In genomic region chr11:121226415-121227263, GRCh38 we compare ENCODE assay signal across 31 cellular contexts.
DNase-seq lines count a peak whose midpoint lies in the region; ATAC-seq and TF ChIP-seq lines count a peak whose summit lies in the region.
"Had no signal": no experiment of that assay in that cellular context is flagged by ENCODE, and none has a peak within 500 bp of the region (broad histone marks: within the 10 kb centered on the region; RNA-seq: fewer than 3 reads in every experiment).

No MANE protein-coding gene starts in this region.

- H3K9me3 ChIP-seq in mammary epithelial cell (replicated peaks; ENCODE audit: insufficient read depth, low read length) (no peaks in the 10 kb centered on the region), Karpas-422 (ENCODE audit: low read length) (no peaks in the 10 kb centered on the region), colonic mucosa (no peaks in the 10 kb centered on the region)
- H3K9me3 ChIP-seq: MG63, neutrophil, sigmoid colon, testis had no signal

- dilution Hi-C loops in mammary epithelial cell (cut with HindIII; ENCODE audit: low sequenced_read_pairs): no loop called here

- H3K4me1 ChIP-seq in mammary epithelial cell (ENCODE audit: insufficient read depth, low read length) (no peaks in the 10 kb centered on the region), Karpas-422 (ENCODE audit: low read length) (no peaks in the 10 kb centered on the region), colonic mucosa (no peaks in the 10 kb centered on the region)
- H3K4me1 ChIP-seq: gastroesophageal sphincter, sigmoid colon had no signal

- no peak for TF ChIP-seq CTCF in mammary epithelial cell (conservative IDR thresholded peaks at IDR 0.05 in 1 of 2, IDR thresholded peaks at IDR 0.05 in 1 of 2; ENCODE audit: extremely low read depth in 1 of 2, insufficient read depth in 1 of 2, low read depth in 1 of 2, low read length in 2 of 2)
- no peak for TF ChIP-seq CTCF in colonic mucosa (IDR thresholded peaks at IDR 0.05)

- intact Hi-C loops in mammary epithelial cell (cut with micrococcal nuclease) (no loop called here), colonic mucosa (cut with DNase I) (no loop called here)

- no peak overlapping the region for H3K27ac Mint-ChIP-seq in activated naive CD8-positive, alpha-beta T cell treated with anti-CD3 and anti-CD28 coated beads, Interleukin-2, amount 50 U/mL, for 24 hours
- no peak overlapping the region for H3K27ac Mint-ChIP-seq in activated naive CD8-positive, alpha-beta T cell treated with anti-CD3 and anti-CD28 coated beads for 36 hours
- H3K27ac Mint-ChIP-seq: activated naive CD8-positive, alpha-beta T cell treated with anti-CD3 and anti-CD28 coated beads, Interleukin-2, amount 10 ng/mL, durations not matched to agents 7 days and 5 days; CD8-positive, alpha-beta T cell; dendritic cell treated with granulocyte-macrophage colony-stimulating factor and Interleukin-4, amounts not matched to agents 40 ng/mL and 50 ng/mL, for 4 days; IgD-negative memory B cell; naive B cell; progenitor cell of endocrine pancreas had no signal

- H3K4me1 Mint-ChIP-seq in activated naive CD8-positive, alpha-beta T cell treated with anti-CD3 and anti-CD28 coated beads, Interleukin-2, amount 50 U/mL, for 24 hours: no peaks in the 10 kb centered on the region
- H3K4me1 Mint-ChIP-seq in activated naive CD8-positive, alpha-beta T cell treated with anti-CD3 and anti-CD28 coated beads for 36 hours: no peaks in the 10 kb centered on the region
- H3K4me1 Mint-ChIP-seq: activated naive CD8-positive, alpha-beta T cell treated with anti-CD3 and anti-CD28 coated beads, Interleukin-2, amount 10 ng/mL, durations not matched to agents 7 days and 5 days; IgD-negative memory B cell; naive B cell had no signal

- peak; percentile 15 for ATAC-seq in activated naive CD8-positive, alpha-beta T cell treated with anti-CD3 and anti-CD28 coated beads, Interleukin-2, amount 50 U/mL, for 24 hours
- ATAC-seq: CD8-positive, alpha-beta T cell; gastroesophageal sphincter; left ventricle myocardium superior; Right ventricle myocardium inferior; stimulated activated naive CD8-positive, alpha-beta T cell treated with anti-CD3 and anti-CD28 coated beads, Interleukin-15, Interleukin-2, amounts not matched to agents 100 U/mL and 50 U/mL, for 24 hours had no signal

- H3K27ac ChIP-seq in mammary epithelial cell (ENCODE audit: insufficient read depth, low read depth, low read length) (no peak overlapping the region), Karpas-422 (ENCODE audit: low read length) (no peak overlapping the region), colonic mucosa (no peak overlapping the region)
- H3K27ac ChIP-seq: gastroesophageal sphincter, hepatocyte, neutrophil, sigmoid colon, testis had no signal

- no peak overlapping the region for H2AFZ ChIP-seq in mammary epithelial cell (ENCODE audit: low read depth, low read length)
- no peak overlapping the region for H2AFZ ChIP-seq in Karpas-422 (ENCODE audit: low read length)
- H2AFZ ChIP-seq: hepatocyte had no signal

- H3K4me3 ChIP-seq in mammary epithelial cell (replicated peaks in 1 of 3; ENCODE audit: insufficient read depth in 1 of 3, low read depth in 2 of 3, low read length in 3 of 3) (no peak overlapping the region), Karpas-422 (ENCODE audit: low read length) (no peak overlapping the region), colonic mucosa (no peak overlapping the region)
- H3K4me3 ChIP-seq: gastroesophageal sphincter, hepatocyte, MG63, sigmoid colon, testis had no signal

- CTCF ChIA-PET in mammary epithelial cell (lab: Charles Lee; ENCODE audit: low non-redundant PET): no interaction called here

- H3K27me3 Mint-ChIP-seq in activated naive CD8-positive, alpha-beta T cell treated with anti-CD3 and anti-CD28 coated beads, Interleukin-2, amount 50 U/mL, for 24 hours: peaks cover 12% of the 10 kb centered on the region
- H3K27me3 Mint-ChIP-seq in activated naive CD8-positive, alpha-beta T cell treated with anti-CD3 and anti-CD28 coated beads for 36 hours: peaks cover 28% of the 10 kb centered on the region

- H3K9me2 ChIP-seq in Karpas-422 (replicated peaks; ENCODE audit: insufficient read depth, low read length): no peaks in the 10 kb centered on the region

- H3K79me2 ChIP-seq in mammary epithelial cell (ENCODE audit: insufficient read depth, low read length): no peaks in the 10 kb centered on the region
- H3K79me2 ChIP-seq in Karpas-422 (ENCODE audit: low read length): no peaks in the 10 kb centered on the region
- H3K79me2 ChIP-seq: hepatocyte had no signal

- H3K9ac ChIP-seq in mammary epithelial cell (ENCODE audit: insufficient read depth, low read length): no peak overlapping the region
- no peak overlapping the region for H3K9ac ChIP-seq in Karpas-422 (ENCODE audit: low read length)
- no peak overlapping the region for H3K9ac ChIP-seq in colonic mucosa (ENCODE audit: low read depth in 2 of 2, low read length in 2 of 2)

- H4K20me1 ChIP-seq in mammary epithelial cell (ENCODE audit: insufficient read depth, low read length) (no peaks in the 10 kb centered on the region), Karpas-422 (ENCODE audit: insufficient read depth, low read depth, low read length) (no peaks in the 10 kb centered on the region)

- H3K4me3 Mint-ChIP-seq in activated naive CD8-positive, alpha-beta T cell treated with anti-CD3 and anti-CD28 coated beads, Interleukin-2, amount 50 U/mL, for 24 hours: no peak overlapping the region
- H3K4me3 Mint-ChIP-seq in activated naive CD8-positive, alpha-beta T cell treated with anti-CD3 and anti-CD28 coated beads for 36 hours: no peak overlapping the region
- H3K4me3 Mint-ChIP-seq: activated naive CD8-positive, alpha-beta T cell treated with anti-CD3 and anti-CD28 coated beads, Interleukin-2, amount 10 ng/mL, durations not matched to agents 7 days and 5 days; CD8-positive, alpha-beta T cell; dendritic cell treated with granulocyte-macrophage colony-stimulating factor and Interleukin-4, amounts not matched to agents 40 ng/mL and 50 ng/mL, for 4 days; IgD-negative memory B cell; naive B cell had no signal

- TSS peak; percentile 100 for BruUV-seq in mammary epithelial cell (replicated peaks; lab: Mats Ljungman, UMichigan)

- H3K36me3 ChIP-seq in mammary epithelial cell (ENCODE audit: insufficient read depth, low read length) (no peaks in the 10 kb centered on the region), Karpas-422 (ENCODE audit: insufficient read depth, low read length) (no peaks in the 10 kb centered on the region), colonic mucosa (no peaks in the 10 kb centered on the region)
- H3K36me3 ChIP-seq: gastroesophageal sphincter, MG63, neutrophil, sigmoid colon had no signal

- H3K27me3 ChIP-seq in mammary epithelial cell (ENCODE audit: insufficient read depth, low read length) (no peaks in the 10 kb centered on the region), Karpas-422 (ENCODE audit: low read length) (no peaks in the 10 kb centered on the region), colonic mucosa (no peaks in the 10 kb centered on the region)
- H3K27me3 ChIP-seq: sigmoid colon, testis had no signal

- WGBS in mammary epithelial cell (ENCODE audit: low coverage, missing lambda C conversion rate): 73% methylated on average over 1 of the region's 1 CpG

- H3K4me2 ChIP-seq in mammary epithelial cell (ENCODE audit: insufficient read depth, low read depth, low read length) (no peak overlapping the region), Karpas-422 (ENCODE audit: low read depth, low read length, poor library complexity, severe bottlenecking) (no peak overlapping the region)
- H3K4me2 ChIP-seq: hepatocyte had no signal

- no peaks in the 10 kb centered on the region for H3K9me3 Mint-ChIP-seq in activated naive CD8-positive, alpha-beta T cell treated with anti-CD3 and anti-CD28 coated beads, Interleukin-2, amount 50 U/mL, for 24 hours
- no peaks in the 10 kb centered on the region for H3K9me3 Mint-ChIP-seq in activated naive CD8-positive, alpha-beta T cell treated with anti-CD3 and anti-CD28 coated beads for 36 hours
- H3K9me3 Mint-ChIP-seq: activated naive CD8-positive, alpha-beta T cell treated with anti-CD3 and anti-CD28 coated beads, Interleukin-2, amount 10 ng/mL, durations not matched to agents 7 days and 5 days; CD8-positive, alpha-beta T cell; dendritic cell treated with granulocyte-macrophage colony-stimulating factor and Interleukin-4, amounts not matched to agents 40 ng/mL and 50 ng/mL, for 4 days had no signal

- no peak for DNase-seq in activated naive CD8-positive, alpha-beta T cell treated with anti-CD3 and anti-CD28 coated beads, Interleukin-2, amount 50 U/mL, for 24 hours
- DNase-seq in activated naive CD8-positive, alpha-beta T cell treated with anti-CD3 and anti-CD28 coated beads for 36 hours: no peak
- DNase-seq in LHCN-M2 (ENCODE audit: low read depth) (peak; percentile 30), mammary epithelial cell (peak; percentile 52), Karpas-422 (no peak), colonic mucosa (no peak), NK-92 (lab: John Stamatoyannopoulos, UW; ENCODE audit: unreplicated experiment) (no peak)
- DNase-seq in stimulated activated CD4-positive, alpha-beta T cell treated with anti-CD3 and anti-CD28 coated beads, Interleukin-1b, Interleukin-23, amount 100 ng/mL, for 48 hours: no peak
- DNase-seq: activated CD4-positive, alpha-beta T cell treated with anti-CD3 and anti-CD28 coated beads for 4 hours; activated CD8-positive, alpha-beta memory T cell treated with anti-CD3 and anti-CD28 coated beads for 24 hours; activated effector memory CD4-positive, alpha-beta T cell treated with Interleukin-2 at 50 U/mL for 16 hours; activated naive CD8-positive, alpha-beta T cell treated with anti-CD3 and anti-CD28 coated beads, Interleukin-2, amount 10 ng/mL, durations not matched to agents 7 days and 5 days; AML-193; CD8-positive, alpha-beta T cell; central memory CD4-positive, alpha-beta T cell; left ventricle myocardium superior; MG63; naive B cell; NCI-H1436; NCI-H446 treated with DMSO at 0.1 percent for 48 hours; sigmoid colon; stimulated activated CD4-positive, alpha-beta T cell treated with anti-CD3 and anti-CD28 coated beads, Interleukin-15, amount 100 ng/mL, for 24 hours; stimulated activated naive CD8-positive, alpha-beta T cell treated with anti-CD3 and anti-CD28 coated beads, Interleukin-15, Interleukin-2, amounts not matched to agents 100 U/mL and 50 U/mL, for 24 hours; testis had no signal

- no peaks in the 10 kb centered on the region for H3K36me3 Mint-ChIP-seq in activated naive CD8-positive, alpha-beta T cell treated with anti-CD3 and anti-CD28 coated beads, Interleukin-2, amount 50 U/mL, for 24 hours (ENCODE audit: low read depth)
- H3K36me3 Mint-ChIP-seq in activated naive CD8-positive, alpha-beta T cell treated with anti-CD3 and anti-CD28 coated beads for 36 hours: no peaks in the 10 kb centered on the region
- H3K36me3 Mint-ChIP-seq: activated naive CD8-positive, alpha-beta T cell treated with anti-CD3 and anti-CD28 coated beads, Interleukin-2, amount 10 ng/mL, durations not matched to agents 7 days and 5 days; CD8-positive, alpha-beta T cell; IgD-negative memory B cell had no signal

- in situ Hi-C loops in mammary epithelial cell (cut with MboI; ENCODE audit: low sequenced_read_pairs in 2 of 2): no loop called here

Comparison
In these comparisons a context has a peak if more than half of its experiments do, and no peak if none do; other contexts are left out.
1. DNase-seq: peak in LHCN-M2 (single experiment) and mammary epithelial cell (single experiment); none in activated naive CD8-positive, alpha-beta T cell treated with anti-CD3 and anti-CD28 coated beads, Interleukin-2, amount 50 U/mL, for 24 hours (single experiment), activated naive CD8-positive, alpha-beta T cell treated with anti-CD3 and anti-CD28 coated beads for 36 hours (single experiment), Karpas-422 (single experiment), colonic mucosa (single experiment), stimulated activated CD4-positive, alpha-beta T cell treated with anti-CD3 and anti-CD28 coated beads, Interleukin-1b, Interleukin-23, amount 100 ng/mL, for 48 hours (single experiment) and NK-92 (single experiment).